1 cellular context compared by ENCODE assay signal in genomic region chr10:117740088-117740487, GRCh38.
TF ChIP-seq lines count a peak whose summit lies in the region.

No MANE protein-coding gene starts in this region.

TF ChIP-seq in K562, 482 proteins besides CTCF, POLR2A, EP300 and RAD21 (continued from another document):
- TF ChIP-seq USF2 (CRISPR knock-in tag; IDR thresholded peaks at IDR 0.05) (peak; percentile 70), ZFP30 (CRISPR knock-in tag; IDR thresholded peaks at IDR 0.05; ENCODE audit: borderline replicate concordance) (no peak)
